Comparison of ENCODE assay signal across 8 cellular contexts in genomic region chr2:68832161-68832869, GRCh38. TPM values are rescaled to one million over a fixed set of nuclear protein-coding genes. Genes with fewer than 3 reads are reported as not detected.
A peak's percentile ranks its signal among the peaks of the same experiment; 100 is the strongest.
DNase-seq lines count a peak whose midpoint lies in the region; ATAC-seq and TF ChIP-seq lines count a peak whose summit lies in the region.

No MANE protein-coding gene starts in this region.

- H3K4me1 Mint-ChIP-seq in activated naive CD8-positive, alpha-beta T cell treated with anti-CD3 and anti-CD28 coated beads, Interleukin-2, amount 50 U/mL, for 24 hours, result peaks cover 73% of the 10 kb centered on the region
- H3K4me1 Mint-ChIP-seq in immature natural killer cell (peaks cover 51 to 73% of the 10 kb centered on the region in 2 donors), glutamatergic neuron (ENCODE audit: low read depth, unreplicated experiment) (peaks cover 12% of the 10 kb centered on the region)

- H3K4me3 ChIP-seq in OCI-LY1 (ENCODE audit: low read depth, low read length, poor library complexity, severe bottlenecking), result peak overlapping the region; percentile 22

- no peaks in the 10 kb centered on the region for H3K79me2 ChIP-seq in OCI-LY1 (ENCODE audit: insufficient read depth, low read length)

- peak overlapping the region; percentile 50 for H3K4me2 ChIP-seq in OCI-LY1 (ENCODE audit: low read length)

- no peaks in the 10 kb centered on the region for H3K9me3 ChIP-seq in OCI-LY1 (ENCODE audit: low read length)

- H3F3A ChIP-seq in OCI-LY1 (ENCODE audit: insufficient read depth, low read length), result peaks cover 10% of the 10 kb centered on the region

- H3K27me3 ChIP-seq in OCI-LY1 (ENCODE audit: insufficient read depth, low read length), result no peaks in the 10 kb centered on the region

- peak overlapping the region; percentile 86 for H3K27ac Mint-ChIP-seq in activated naive CD8-positive, alpha-beta T cell treated with anti-CD3 and anti-CD28 coated beads, Interleukin-2, amount 50 U/mL, for 24 hours
- H3K27ac Mint-ChIP-seq in immature natural killer cell (peak overlapping the region; percentile 68 to 89 (median 83)), glutamatergic neuron (ENCODE audit: unreplicated experiment) (no peak overlapping the region)

- peak overlapping the region; percentile 82 for H3K27ac ChIP-seq in OCI-LY1 (ENCODE audit: low read depth, low read length, poor library complexity, severe bottlenecking)

- H3K36me3 Mint-ChIP-seq in activated naive CD8-positive, alpha-beta T cell treated with anti-CD3 and anti-CD28 coated beads, Interleukin-2, amount 50 U/mL, for 24 hours (ENCODE audit: low read depth), result peaks cover 2% of the 10 kb centered on the region
- H3K36me3 Mint-ChIP-seq in immature natural killer cell (no peaks in the 10 kb centered on the region), glutamatergic neuron (ENCODE audit: unreplicated experiment) (no peaks in the 10 kb centered on the region)

- no peak for TF ChIP-seq CTCF in OCI-LY1 (IDR thresholded peaks at IDR 0.05; ENCODE audit: low read length)
- no peak for TF ChIP-seq CTCF in glutamatergic neuron (IDR thresholded peaks at IDR 0.05; ENCODE audit: partially characterized antibody, unreplicated experiment)

- no peaks in the 10 kb centered on the region for H3K27me3 Mint-ChIP-seq in activated naive CD8-positive, alpha-beta T cell treated with anti-CD3 and anti-CD28 coated beads, Interleukin-2, amount 50 U/mL, for 24 hours
- H3K27me3 Mint-ChIP-seq in immature natural killer cell (ENCODE audit: low read depth in 3 of 3) (peaks cover 3 to 6% (median 3%) of the 10 kb centered on the region in 3 donors), glutamatergic neuron (ENCODE audit: unreplicated experiment) (peaks cover 3% of the 10 kb centered on the region)

- peak overlapping the region; percentile 36; the same call in 1 of the 2 replicates for H3K9ac ChIP-seq in OCI-LY1 (ENCODE audit: low read length)

- DNase-seq in activated naive CD8-positive, alpha-beta T cell treated with anti-CD3 and anti-CD28 coated beads, Interleukin-2, amount 50 U/mL, for 24 hours, result peak; percentile 69
- peak; percentile 33 to 49 (median 39) for DNase-seq in immature natural killer cell
- DNase-seq in stimulated activated CD4-positive, alpha-beta T cell treated with anti-CD3 and anti-CD28 coated beads, Interleukin-4, amount 100 ng/mL, for 4 hours, result peak; percentile 18 to 64
- DNase-seq in glutamatergic neuron, result no peak
- no peak for DNase-seq in inferior parietal cortex (ENCODE audit: extremely low spot score)

- H3K9me2 ChIP-seq in OCI-LY1 (ENCODE audit: low read depth, low read length), result no peaks in the 10 kb centered on the region

- no peaks in the 10 kb centered on the region for H4K20me1 ChIP-seq in OCI-LY1 (ENCODE audit: insufficient read depth, low read length)

- H3K4me3 Mint-ChIP-seq in activated naive CD8-positive, alpha-beta T cell treated with anti-CD3 and anti-CD28 coated beads, Interleukin-2, amount 50 U/mL, for 24 hours, result peak overlapping the region; percentile 65
- H3K4me3 Mint-ChIP-seq in immature natural killer cell (peak overlapping the region in 3 of 5 donors; percentile 52 to 67 (median 56)), glutamatergic neuron (ENCODE audit: unreplicated experiment) (no peak overlapping the region)

- no peak overlapping the region for H2AFZ ChIP-seq in OCI-LY1 (ENCODE audit: low read length)

- peak; percentile 69 for ATAC-seq in GM18498 (IDR thresholded peaks at IDR 0.05; ENCODE audit: unreplicated experiment)
- peak; percentile 71 for ATAC-seq in HG02763 (IDR thresholded peaks at IDR 0.05; ENCODE audit: unreplicated experiment)
- ATAC-seq in activated naive CD8-positive, alpha-beta T cell treated with anti-CD3 and anti-CD28 coated beads, Interleukin-2, amount 50 U/mL, for 24 hours, result peak; percentile 95

- peaks cover 89% of the 10 kb centered on the region for H3K4me1 ChIP-seq in OCI-LY1 (ENCODE audit: insufficient read depth, low read length, severe bottlenecking)

- H3K9me3 Mint-ChIP-seq in activated naive CD8-positive, alpha-beta T cell treated with anti-CD3 and anti-CD28 coated beads, Interleukin-2, amount 50 U/mL, for 24 hours, result no peaks in the 10 kb centered on the region
- H3K9me3 Mint-ChIP-seq in immature natural killer cell (no peaks in the 10 kb centered on the region), glutamatergic neuron (ENCODE audit: unreplicated experiment) (peaks cover 4% of the 10 kb centered on the region)

- H3K36me3 ChIP-seq in OCI-LY1 (ENCODE audit: insufficient read depth, low read length), result no peaks in the 10 kb centered on the region; the same call in 1 of the 2 replicates

RNA-seq across cellular contexts. Expression of gene BMP10, which starts 38.9 kb away (rescaled TPM):
- polyA plus RNA-seq in immature natural killer cell, result not detected
- total RNA-seq in glutamatergic neuron (ENCODE audit: unreplicated experiment), result not detected

Comparison
In these comparisons a context has a peak if more than half of its experiments do, and no peak if none do; other contexts are left out.
1. DNase-seq: peak in activated naive CD8-positive, alpha-beta T cell treated with anti-CD3 and anti-CD28 coated beads, Interleukin-2, amount 50 U/mL, for 24 hours (single experiment), immature natural killer cell (3 of 3) and stimulated activated CD4-positive, alpha-beta T cell treated with anti-CD3 and anti-CD28 coated beads, Interleukin-4, amount 100 ng/mL, for 4 hours (2 of 2); none in glutamatergic neuron (single experiment) and inferior parietal cortex (single experiment).
2. Peak in every context shown above with its lines, with median percentiles within 50 percentile points of each other: ATAC-seq.